1 cellular context compared by ENCODE assay signal in genomic region chr11:85647078-85647477, GRCh38.
TF ChIP-seq lines count a peak whose summit lies in the region.

No MANE protein-coding gene starts in this region.

TF ChIP-seq in A549, 52 proteins besides CTCF, POLR2A, EP300 and RAD21:
- TF ChIP-seq NPAS2 (CRISPR knock-in tag; IDR thresholded peaks at IDR 0.05; ENCODE audit: borderline replicate concordance) = no peak
- TF ChIP-seq ESRRA (IDR thresholded peaks at IDR 0.05; ENCODE audit: borderline replicate concordance, low read length) = no peak
- no peak for TF ChIP-seq MAX (IDR thresholded peaks at IDR 0.05)
- no peak for TF ChIP-seq ZFP36 (IDR thresholded peaks at IDR 0.05; ENCODE audit: borderline replicate concordance, partially characterized antibody)
- TF ChIP-seq REST (IDR thresholded peaks at IDR 0.05) = no peak
- no peak for TF ChIP-seq RNF2 (IDR thresholded peaks at IDR 0.05; ENCODE audit: borderline replicate concordance, low read depth)
- no peak for TF ChIP-seq SREBF2 (IDR thresholded peaks at IDR 0.05)
- TF ChIP-seq HOXB13 (CRISPR knock-in tag; IDR thresholded peaks at IDR 0.05; ENCODE audit: low read depth) = no peak
- TF ChIP-seq ZNF302 (CRISPR knock-in tag; IDR thresholded peaks at IDR 0.05) = no peak
- TF ChIP-seq RARB (CRISPR knock-in tag; IDR thresholded peaks at IDR 0.05) = no peak
